In genomic region chr9:38526571-38526970, GRCh38 we compare ENCODE assay signal across 14 cellular contexts.
A peak's percentile ranks its signal among the peaks of the same experiment; 100 is the strongest.
DNase-seq lines count a peak whose midpoint lies in the region; ATAC-seq and TF ChIP-seq lines count a peak whose summit lies in the region.
"Had no signal": no experiment of that assay in that cellular context is flagged by ENCODE, and none has a peak within 500 bp of the region (broad histone marks: within the 10 kb centered on the region; RNA-seq: fewer than 3 reads in every experiment).

No MANE protein-coding gene starts in this region.

- H2BK12ac ChIP-seq in trophoblast cell (ENCODE audit: low read length) = peak overlapping the region; percentile 78

- H3K79me2 ChIP-seq in trophoblast cell (ENCODE audit: control insufficient read depth, insufficient read depth, low read length, poor library complexity) = no peaks in the 10 kb centered on the region
- H3K79me2 ChIP-seq in OCI-LY7 (ENCODE audit: insufficient read depth, low read depth, low read length) = no peaks in the 10 kb centered on the region

- no peak overlapping the region for H2BK5ac ChIP-seq in trophoblast cell (ENCODE audit: low read depth, low read length, poor library complexity)

- WGBS in trophoblast cell (ENCODE audit: extremely low coverage, insufficient coverage, insufficient read length) = no CpG with 5 or more reads among the region's 38 CpGs

- H4K91ac ChIP-seq in trophoblast cell (ENCODE audit: low read depth, low read length) = peak overlapping the region; percentile 59

- H3K9me2 ChIP-seq in OCI-LY7 (ENCODE audit: insufficient read depth, low read length) = no peaks in the 10 kb centered on the region

- no peaks in the 10 kb centered on the region for H3K9me3 Mint-ChIP-seq in activated CD4-positive, alpha-beta T cell treated with anti-CD3 and anti-CD28 coated beads, Interleukin-2, amount 10 ng/mL, durations not matched to agents 24 days and 14 days

- no peak overlapping the region for H3K4me3 ChIP-seq in H7 (ENCODE audit: insufficient read depth, low read depth, low read length)
- no peak overlapping the region for H3K4me3 ChIP-seq in trophoblast cell (ENCODE audit: low read depth, low read length)
- no peak overlapping the region for H3K4me3 ChIP-seq in OCI-LY7 (ENCODE audit: low read depth, low read length, poor library complexity, severe bottlenecking)

- peak overlapping the region; percentile 21 for H2AK5ac ChIP-seq in trophoblast cell (ENCODE audit: low read length)

- H3K4me2 ChIP-seq in trophoblast cell (ENCODE audit: low read length) (no peak overlapping the region), OCI-LY7 (ENCODE audit: low read length) (no peak overlapping the region)

- H3K79me1 ChIP-seq in trophoblast cell (ENCODE audit: low read length) = peaks cover 3% of the 10 kb centered on the region

- no peak overlapping the region for H3K27ac Mint-ChIP-seq in activated CD4-positive, alpha-beta T cell treated with anti-CD3 and anti-CD28 coated beads, Interleukin-2, amount 10 ng/mL, durations not matched to agents 24 days and 14 days
- H3K27ac Mint-ChIP-seq: CD4-positive, alpha-beta T cell; H9 had no signal

- H3K9ac ChIP-seq in trophoblast cell (ENCODE audit: low read length) = no peak overlapping the region

- no peaks in the 10 kb centered on the region for H3K27me3 Mint-ChIP-seq in activated CD4-positive, alpha-beta T cell treated with anti-CD3 and anti-CD28 coated beads, Interleukin-2, amount 10 ng/mL, durations not matched to agents 24 days and 14 days
- H3K27me3 Mint-ChIP-seq: CD4-positive, alpha-beta T cell had no signal

- no peaks in the 10 kb centered on the region for H3K36me3 Mint-ChIP-seq in activated CD4-positive, alpha-beta T cell treated with anti-CD3 and anti-CD28 coated beads, Interleukin-2, amount 10 ng/mL, durations not matched to agents 24 days and 14 days (ENCODE audit: low read depth)

- H4K20me1 ChIP-seq in OCI-LY7 (ENCODE audit: insufficient read depth, low read length) = no peaks in the 10 kb centered on the region

- CTCF ChIA-PET in OCI-LY7 (lab: Charles Lee; ENCODE audit: unreplicated experiment) = no interaction called here

- no peak overlapping the region for H4K8ac ChIP-seq in trophoblast cell (ENCODE audit: low read depth, low read length)

- H3K4me3 Mint-ChIP-seq in activated CD4-positive, alpha-beta T cell treated with anti-CD3 and anti-CD28 coated beads, Interleukin-2, amount 10 ng/mL, durations not matched to agents 24 days and 14 days = no peak overlapping the region
- H3K4me3 Mint-ChIP-seq: CD4-positive, alpha-beta T cell; H9 had no signal

- H2BK120ac ChIP-seq in trophoblast cell (ENCODE audit: insufficient read depth, low read length, poor library complexity) = no peak overlapping the region

- intact Hi-C loops in activated CD4-positive, alpha-beta T cell treated with anti-CD3 and anti-CD28 coated beads, Interleukin-2, amount 10 ng/mL, durations not matched to agents 24 days and 14 days (cut with micrococcal nuclease) = no loop called here
- intact Hi-C loops in OCI-LY7 (cut with micrococcal nuclease; ENCODE audit: unreplicated experiment) = no loop called here

- H3K4me1 Mint-ChIP-seq in activated CD4-positive, alpha-beta T cell treated with anti-CD3 and anti-CD28 coated beads, Interleukin-2, amount 10 ng/mL, durations not matched to agents 24 days and 14 days = no peaks in the 10 kb centered on the region

- ATAC-seq in GM19328 (IDR thresholded peaks at IDR 0.05; ENCODE audit: unreplicated experiment) = no peak

- no peak overlapping the region for H4K12ac ChIP-seq in trophoblast cell (ENCODE audit: low read depth, low read length)

- H3K18ac ChIP-seq in trophoblast cell (ENCODE audit: low read length) = peak overlapping the region; percentile 19

- DNase-seq in H7 (peak; percentile 28), left kidney (ENCODE audit: low read depth, low spot score) (peak; percentile 55), trophoblast cell (no peak), OCI-LY7 (ENCODE audit: low spot score) (no peak)
- DNase-seq in activated CD4-positive, alpha-beta T cell treated with anti-CD3 and anti-CD28 coated beads, Interleukin-2, amount 10 ng/mL, durations not matched to agents 24 days and 14 days = no peak
- DNase-seq: ACHN; AML-193; Caco-2; CD4-positive, alpha-beta T cell; GDM1; GOT3; H9 had no signal

- H3K23ac ChIP-seq in trophoblast cell (ENCODE audit: low read length) = no peak overlapping the region

- peak overlapping the region; percentile 44 for H3K14ac ChIP-seq in trophoblast cell (ENCODE audit: low read length)

- H3K4me1 ChIP-seq in trophoblast cell (ENCODE audit: control insufficient read depth in 1 of 2, insufficient read depth in 2 of 2, low read length in 2 of 2) = peaks cover 5 to 12% of the 10 kb centered on the region in 2 experiments
- H3K4me1 ChIP-seq in OCI-LY7 (ENCODE audit: insufficient read depth, low read length, poor library complexity, severe bottlenecking) = no peaks in the 10 kb centered on the region
- H3K4me1 ChIP-seq: Caco-2 had no signal

- POLR2A ChIA-PET in OCI-LY7 (lab: Charles Lee) = no interaction called here

- H3K9me3 ChIP-seq in trophoblast cell (ENCODE audit: insufficient read depth, low read depth, low read length) = no peaks in the 10 kb centered on the region
- no peaks in the 10 kb centered on the region for H3K9me3 ChIP-seq in OCI-LY7 (ENCODE audit: low read length)

- H3K36me3 ChIP-seq in H7 (replicated peaks; ENCODE audit: control insufficient read depth, insufficient read depth, low read length) = no peaks in the 10 kb centered on the region
- peaks cover 0 to 2% of the 10 kb centered on the region in 2 experiments for H3K36me3 ChIP-seq in trophoblast cell (ENCODE audit: control insufficient read depth in 1 of 2, insufficient read depth in 2 of 2, low read length in 2 of 2)
- H3K36me3 ChIP-seq in OCI-LY7 (ENCODE audit: insufficient read depth, low read length) = no peaks in the 10 kb centered on the region

- H3K27ac ChIP-seq in trophoblast cell (ENCODE audit: low read depth, low read length) (peak overlapping the region; percentile 21), OCI-LY7 (ENCODE audit: low read depth, low read length, poor library complexity, severe bottlenecking) (no peak overlapping the region)
- H3K27ac ChIP-seq: C4-2B had no signal

- H3K27me3 ChIP-seq in H7 (ENCODE audit: control insufficient read depth, insufficient read depth, low read length) = no peaks in the 10 kb centered on the region
- no peaks in the 10 kb centered on the region for H3K27me3 ChIP-seq in trophoblast cell (ENCODE audit: insufficient read depth, low read length)

- TF ChIP-seq CTCF in OCI-LY7 (conservative IDR thresholded peaks at IDR 0.05; ENCODE audit: low read length) = no peak

- no TSS peak for BruUV-seq in OCI-LY7 (replicated peaks; lab: Mats Ljungman, UMichigan)

- H3K4ac ChIP-seq in trophoblast cell (ENCODE audit: low read depth, low read length) = no peak overlapping the region

- H2AFZ ChIP-seq in trophoblast cell (ENCODE audit: insufficient read depth, low read length, poor library complexity) (no peak overlapping the region), OCI-LY7 (ENCODE audit: low read length) (no peak overlapping the region)

Comparison
In these comparisons a context has a peak if more than half of its experiments do, and no peak if none do; other contexts are left out.
1. DNase-seq: peak in H7 (single experiment) and left kidney (single experiment); none in trophoblast cell (0 of 2), activated CD4-positive, alpha-beta T cell treated with anti-CD3 and anti-CD28 coated beads, Interleukin-2, amount 10 ng/mL, durations not matched to agents 24 days and 14 days (single experiment) and OCI-LY7 (single experiment).